ENCODE assay signal across 11 cellular contexts in genomic region chr6:42276008-42276890, GRCh38. TPM values are rescaled to one million over a fixed set of nuclear protein-coding genes. Genes with fewer than 3 reads are reported as not detected.
DNase-seq lines count a peak whose midpoint lies in the region; ATAC-seq and TF ChIP-seq lines count a peak whose summit lies in the region.
"Had no signal": no experiment of that assay in that cellular context is flagged by ENCODE, and none has a peak within 500 bp of the region (broad histone marks: within the 10 kb centered on the region; RNA-seq: fewer than 3 reads in every experiment).

No MANE protein-coding gene starts in this region.

- DNase-seq in caudate nucleus (lab: John Stamatoyannopoulos, UW) (peak in 1 of 61 donors; percentile 41), hepatocyte (ENCODE audit: low spot score) (peak; percentile 33), stomach (no peak), DMS53 (lab: John Stamatoyannopoulos, UW) (no peak)
- no peak for DNase-seq in activated T-cell treated with anti-CD3 and anti-CD28 coated beads, Interleukin-2, amount 50 U/mL, for 48 hours
- DNase-seq: activated naive CD4-positive, alpha-beta T cell treated with anti-CD3 and anti-CD28 coated beads, Interleukin-2, amount 10 ng/mL, durations not matched to agents 7 days and 5 days; DND-41; NCI-H1694; PC-3 had no signal

- intact Hi-C loops in stomach (cut with DNase I; ENCODE audit: low total_unique reads), result no loop called here

- H3K36me3 ChIP-seq in Loucy (ENCODE audit: insufficient read depth, low read length) (no peaks in the 10 kb centered on the region), hepatocyte (replicated peaks; ENCODE audit: insufficient read depth, low read depth) (no peaks in the 10 kb centered on the region), stomach (no peaks in the 10 kb centered on the region)

- no peak overlapping the region for H3K4me2 ChIP-seq in Loucy (ENCODE audit: low read depth, low read length, poor library complexity, severe bottlenecking)
- peak overlapping the region; percentile 62 for H3K4me2 ChIP-seq in hepatocyte

- no peaks in the 10 kb centered on the region for H3K9me2 ChIP-seq in Loucy (replicated peaks; ENCODE audit: low read depth, low read length)
- H3K9me2 ChIP-seq in hepatocyte (replicated peaks; ENCODE audit: insufficient read depth), result no peaks in the 10 kb centered on the region

- ATAC-seq in HG03108 (IDR thresholded peaks at IDR 0.05; ENCODE audit: unreplicated experiment), result no peak
- ATAC-seq: PC-3 had no signal

- TF ChIP-seq CTCF in Loucy (conservative IDR thresholded peaks at IDR 0.05; ENCODE audit: low read length) (no peak), hepatocyte (IDR thresholded peaks at IDR 0.05; ENCODE audit: poor library complexity) (no peak), stomach (IDR thresholded peaks at IDR 0.05) (no peak)

- H2AFZ ChIP-seq in Loucy (ENCODE audit: low read length), result no peak overlapping the region
- no peak overlapping the region for H2AFZ ChIP-seq in hepatocyte

- no peaks in the 10 kb centered on the region for H4K20me1 ChIP-seq in Loucy (ENCODE audit: insufficient read depth, low read length, poor library complexity, severe bottlenecking)
- no peaks in the 10 kb centered on the region for H4K20me1 ChIP-seq in hepatocyte (ENCODE audit: insufficient read depth, poor library complexity, severe bottlenecking)

- TF ChIP-seq EP300 in stomach (IDR thresholded peaks at IDR 0.05), result no peak

- TF ChIP-seq POLR2A in stomach (IDR thresholded peaks at IDR 0.05), result no peak

- no peak overlapping the region for H3K4me3 ChIP-seq in Loucy (ENCODE audit: low read length, poor library complexity, severe bottlenecking)
- H3K4me3 ChIP-seq in hepatocyte, result no peak overlapping the region
- H3K4me3 ChIP-seq in stomach, result no peak overlapping the region

- H3K27ac ChIP-seq in caudate nucleus (ENCODE audit: low read depth, low read length) (peak overlapping the region; percentile 64), hepatocyte (peak overlapping the region; percentile 79), stomach (peak overlapping the region in 4 of 5 donors; percentile 38 to 71 (median 54))

- H3K27me3 ChIP-seq in Loucy (ENCODE audit: insufficient read depth, low read length, poor library complexity, severe bottlenecking) (no peaks in the 10 kb centered on the region), hepatocyte (no peaks in the 10 kb centered on the region), stomach (no peaks in the 10 kb centered on the region)

- peak overlapping the region; percentile 44 for H3K9ac ChIP-seq in Loucy (ENCODE audit: low read depth, low read length, poor library complexity, severe bottlenecking)

- 48% methylated on average over 13 of the region's 13 CpGs for WGBS in hepatocyte (ENCODE audit: low lambda C conversion rate, missing lambda C conversion rate)
- 52 to 65% (median 60%) methylated on average over 13 of the region's 13 CpGs for WGBS in stomach, 5 donors

- H3F3A ChIP-seq in Loucy (ENCODE audit: low read depth), result no peaks in the 10 kb centered on the region

- H3K79me2 ChIP-seq in Loucy (ENCODE audit: insufficient read depth, low read length), result peaks cover 15% of the 10 kb centered on the region
- H3K79me2 ChIP-seq in hepatocyte, result peaks cover under 1% of the 10 kb centered on the region

- H3K9me3 ChIP-seq in Loucy (ENCODE audit: insufficient read depth, low read depth, low read length), result no peaks in the 10 kb centered on the region
- H3K9me3 ChIP-seq in hepatocyte (ENCODE audit: low read depth), result no peaks in the 10 kb centered on the region
- no peaks in the 10 kb centered on the region for H3K9me3 ChIP-seq in stomach

- peaks cover 48% of the 10 kb centered on the region for H3K4me1 ChIP-seq in Loucy (ENCODE audit: insufficient read depth, low read length, poor library complexity, severe bottlenecking)
- peaks cover 49% of the 10 kb centered on the region for H3K4me1 ChIP-seq in hepatocyte (ENCODE audit: insufficient read depth)
- H3K4me1 ChIP-seq in stomach, result peaks cover 24 to 33% (median 28%) of the 10 kb centered on the region in 4 donors

RNA-seq across cellular contexts. Expression of gene MRPS10, which starts 58.6 kb away (rescaled TPM):
- total RNA-seq in hepatocyte (38.6 and 42.8 TPM in 2 replicates), stomach (10 to 100 TPM in 2 of 5 donors, 1 to 10 TPM in 3; 8.5 to 38.2 (median 9.9) TPM)
- polyA plus RNA-seq in hepatocyte (26.8 and 27.7 TPM in 2 replicates), stomach (10 to 100 TPM; 20.6 to 28.1 (median 24.7) TPM)
